22 cellular contexts compared by ENCODE assay signal in genomic region chr5:109709225-109709624, GRCh38. TPM values are rescaled to one million over a fixed set of nuclear protein-coding genes. Genes with fewer than 3 reads are reported as not detected.
A peak's percentile ranks its signal among the peaks of the same experiment; 100 is the strongest.
DNase-seq lines count a peak whose midpoint lies in the region; ATAC-seq and TF ChIP-seq lines count a peak whose summit lies in the region.
"Had no signal": no experiment of that assay in that cellular context is flagged by ENCODE, and none has a peak within 500 bp of the region (broad histone marks: within the 10 kb centered on the region; RNA-seq: fewer than 3 reads in every experiment).

No MANE protein-coding gene starts in this region.

- dilution Hi-C loops in IMR-90 (cut with HindIII; ENCODE audit: low sequenced_read_pairs, unreplicated experiment) = no loop called here

- H2AK9ac ChIP-seq in IMR-90 (replicated peaks; ENCODE audit: low read depth, low read length, poor library complexity) = no peak overlapping the region

- peaks cover 30 to 60% of the 10 kb centered on the region in 2 donors for H3K4me1 Mint-ChIP-seq in stimulated activated naive B cell treated with anti-CD40 and anti-IgM and Interleukin-4, amounts not matched to agents 10 μg/mL and 1 μg/mL and 100 μg/mL, for 72 hours
- peaks cover 17% of the 10 kb centered on the region for H3K4me1 Mint-ChIP-seq in activated T-helper 2 cell treated with anti-CD3 and anti-CD28 coated beads, Interferon-gamma antibody, Interleukin-2, Interleukin-4, amounts not matched to agents 10 μg/mL and 5 μg/mL and 100 μg/mL, durations not matched to agents 14 hours and 24 hours and 36 hours (ENCODE audit: low read depth)

- H4K8ac ChIP-seq in IMR-90 (ENCODE audit: low read depth in 2 of 2, low read length in 2 of 2) = no peak overlapping the region

- H4K91ac ChIP-seq in IMR-90 (ENCODE audit: insufficient read depth, low read depth, low read length) = no peak overlapping the region

- no peak overlapping the region for H2BK20ac ChIP-seq in IMR-90 (ENCODE audit: low read depth, low read length)

- H3K9ac ChIP-seq in IMR-90 (ENCODE audit: low read depth, low read length) = no peak overlapping the region
- H3K9ac ChIP-seq in duodenal mucosa (ENCODE audit: low read depth in 1 of 2, low read length in 2 of 2) = peak overlapping the region in 1 of 2 donors; percentile 9
- H3K9ac ChIP-seq: GM23248 had no signal

- H3K79me1 ChIP-seq in IMR-90 (ENCODE audit: low read depth in 1 of 2, low read length in 2 of 2) = peaks cover 25 to 64% of the 10 kb centered on the region in 2 experiments

- H3K4me3 ChIP-seq in IMR-90 (ENCODE audit: insufficient read depth, low read depth, low read length) = no peak overlapping the region
- peak overlapping the region; percentile 40 to 41 for H3K4me3 ChIP-seq in duodenal mucosa (ENCODE audit: low read depth in 1 of 2, low read length in 2 of 2)
- no peak overlapping the region for H3K4me3 ChIP-seq in right lobe of liver
- H3K4me3 ChIP-seq: GM12878, GM23248, SJCRH30 had no signal

- H3K4me1 ChIP-seq in IMR-90 (ENCODE audit: control insufficient read depth, insufficient read depth, low read length) (no peaks in the 10 kb centered on the region), duodenal mucosa (ENCODE audit: control insufficient read depth in 1 of 2, insufficient read depth in 2 of 2, low read length in 2 of 2) (peaks cover 42 to 55% of the 10 kb centered on the region in 2 donors), right lobe of liver (peaks cover 0 to 46% (median 15%) of the 10 kb centered on the region in 4 donors)

- no peak for TF ChIP-seq RAD21 in IMR-90 (IDR thresholded peaks at IDR 0.05; ENCODE audit: low read length)

- TF ChIP-seq CTCF in IMR-90 (conservative IDR thresholded peaks at IDR 0.05; ENCODE audit: low read depth, low read length) = no peak
- no peak for TF ChIP-seq CTCF in right lobe of liver (IDR thresholded peaks at IDR 0.05)

- no peak overlapping the region for H4K5ac ChIP-seq in IMR-90 (ENCODE audit: low read depth, low read length)

- WGBS in IMR-90 (ENCODE audit: extremely low coverage in 2 of 2, insufficient read length in 1 of 2), 2 experiments = 73% methylated on average over 2 of the region's 5 CpGs; no CpG with 5 or more reads in 1 of the 2 experiments
- WGBS in right lobe of liver (ENCODE audit: insufficient coverage, low coverage, low lambda C conversion rate, missing lambda C conversion rate) = 38% methylated on average over 5 of the region's 5 CpGs

- no peak overlapping the region for H2AK5ac ChIP-seq in IMR-90 (ENCODE audit: low read depth, low read length)

- H3K9me3 Mint-ChIP-seq in stimulated activated naive B cell treated with anti-CD40 and anti-IgM and Interleukin-4, amounts not matched to agents 10 μg/mL and 1 μg/mL and 100 μg/mL, for 72 hours = no peaks in the 10 kb centered on the region
- H3K9me3 Mint-ChIP-seq in activated T-helper 2 cell treated with anti-CD3 and anti-CD28 coated beads, Interferon-gamma antibody, Interleukin-2, Interleukin-4, amounts not matched to agents 10 μg/mL and 5 μg/mL and 100 μg/mL, durations not matched to agents 14 hours and 24 hours and 36 hours = no peaks in the 10 kb centered on the region

- no peak overlapping the region for H3K23ac ChIP-seq in IMR-90 (ENCODE audit: low read depth, low read length)

- POLR2A ChIA-PET in IMR-90 (lab: Charles Lee; ENCODE audit: unreplicated experiment) = no interaction called here

- BruUV-seq in IMR-90 (replicated peaks; lab: Mats Ljungman, UMichigan) = no TSS peak

- no peak overlapping the region for H2BK15ac ChIP-seq in IMR-90 (ENCODE audit: low read depth, low read length)

- H3K4ac ChIP-seq in IMR-90 (ENCODE audit: low read depth, low read length) = no peak overlapping the region

- no peak overlapping the region for H3K4me3 Mint-ChIP-seq in stimulated activated naive B cell treated with anti-CD40 and anti-IgM and Interleukin-4, amounts not matched to agents 10 μg/mL and 1 μg/mL and 100 μg/mL, for 72 hours
- no peak overlapping the region for H3K4me3 Mint-ChIP-seq in activated T-helper 2 cell treated with anti-CD3 and anti-CD28 coated beads, Interferon-gamma antibody, Interleukin-2, Interleukin-4, amounts not matched to agents 10 μg/mL and 5 μg/mL and 100 μg/mL, durations not matched to agents 14 hours and 24 hours and 36 hours (ENCODE audit: low read depth)

- H2BK5ac ChIP-seq in IMR-90 (ENCODE audit: low read depth, low read length, poor library complexity, severe bottlenecking) = no peak overlapping the region

- no peaks in the 10 kb centered on the region for H3K9me3 ChIP-seq in IMR-90 (ENCODE audit: control insufficient read depth, insufficient read depth, low read length)
- no peaks in the 10 kb centered on the region for H3K9me3 ChIP-seq in duodenal mucosa (ENCODE audit: control insufficient read depth in 1 of 2, low read length in 2 of 2)
- H3K9me3 ChIP-seq in right lobe of liver = no peaks in the 10 kb centered on the region
- H3K9me3 ChIP-seq: SJCRH30 had no signal

- no peak overlapping the region for H2BK120ac ChIP-seq in IMR-90 (ENCODE audit: low read depth, low read length)

- H3K27me3 ChIP-seq in IMR-90 (ENCODE audit: control insufficient read depth, insufficient read depth, low read length) = no peaks in the 10 kb centered on the region
- no peaks in the 10 kb centered on the region for H3K27me3 ChIP-seq in duodenal mucosa (ENCODE audit: control insufficient read depth in 1 of 2, insufficient read depth in 2 of 2, low read length in 2 of 2)
- H3K27me3 ChIP-seq in right lobe of liver = no peaks in the 10 kb centered on the region
- H3K27me3 ChIP-seq: SJCRH30 had no signal

- H3K27ac Mint-ChIP-seq in stimulated activated naive B cell treated with anti-CD40 and anti-IgM and Interleukin-4, amounts not matched to agents 10 μg/mL and 1 μg/mL and 100 μg/mL, for 72 hours = no peak overlapping the region
- no peak overlapping the region for H3K27ac Mint-ChIP-seq in activated T-helper 2 cell treated with anti-CD3 and anti-CD28 coated beads, Interferon-gamma antibody, Interleukin-2, Interleukin-4, amounts not matched to agents 10 μg/mL and 5 μg/mL and 100 μg/mL, durations not matched to agents 14 hours and 24 hours and 36 hours

- no peak overlapping the region for H3K4me2 ChIP-seq in IMR-90 (ENCODE audit: low read depth, low read length)

- H4K20me1 ChIP-seq in IMR-90 (ENCODE audit: insufficient read depth, low read length) = peaks cover 20% of the 10 kb centered on the region

- CTCF ChIA-PET in IMR-90 (lab: Yijun Ruan, JAX) = no interaction called here

- no peak for TF ChIP-seq POLR2A in IMR-90 (IDR thresholded peaks at IDR 0.05; ENCODE audit: low read depth, low read length)
- no peak for TF ChIP-seq POLR2A in right lobe of liver (IDR thresholded peaks at IDR 0.05)

- peaks cover 14 to 22% of the 10 kb centered on the region in 2 donors for H3K36me3 Mint-ChIP-seq in stimulated activated naive B cell treated with anti-CD40 and anti-IgM and Interleukin-4, amounts not matched to agents 10 μg/mL and 1 μg/mL and 100 μg/mL, for 72 hours
- peaks cover 7% of the 10 kb centered on the region for H3K36me3 Mint-ChIP-seq in activated T-helper 2 cell treated with anti-CD3 and anti-CD28 coated beads, Interferon-gamma antibody, Interleukin-2, Interleukin-4, amounts not matched to agents 10 μg/mL and 5 μg/mL and 100 μg/mL, durations not matched to agents 14 hours and 24 hours and 36 hours (ENCODE audit: low read depth)

- no peak overlapping the region for H3K14ac ChIP-seq in IMR-90 (replicated peaks; ENCODE audit: low read depth, low read length)

- in situ Hi-C loops in IMR-90 (cut with MboI; ENCODE audit: low sequenced_read_pairs) = no loop called here

- H2AFZ ChIP-seq in IMR-90 (replicated peaks; ENCODE audit: low read length, poor library complexity) = no peak overlapping the region
- H2AFZ ChIP-seq: GM23248 had no signal

- peaks cover 3% of the 10 kb centered on the region; the same call in 1 of the 2 replicates for H3K9me1 ChIP-seq in IMR-90 (ENCODE audit: insufficient read depth, low read length)

- H3K27me3 Mint-ChIP-seq in stimulated activated naive B cell treated with anti-CD40 and anti-IgM and Interleukin-4, amounts not matched to agents 10 μg/mL and 1 μg/mL and 100 μg/mL, for 72 hours = no peaks in the 10 kb centered on the region
- no peaks in the 10 kb centered on the region for H3K27me3 Mint-ChIP-seq in activated T-helper 2 cell treated with anti-CD3 and anti-CD28 coated beads, Interferon-gamma antibody, Interleukin-2, Interleukin-4, amounts not matched to agents 10 μg/mL and 5 μg/mL and 100 μg/mL, durations not matched to agents 14 hours and 24 hours and 36 hours (ENCODE audit: low read depth)
- H3K27me3 Mint-ChIP-seq: CD4-positive, CD25-positive, alpha-beta regulatory T cell had no signal

- H3K56ac ChIP-seq in IMR-90 (ENCODE audit: extremely low read depth, insufficient read depth, low read length) = no peak overlapping the region

- ATAC-seq in IMR-90 (ENCODE audit: low read depth) = no peak
- peak; percentile 82 to 93 (median 84) for ATAC-seq in right lobe of liver
- no peak for ATAC-seq in stimulated activated naive B cell treated with anti-CD40 and anti-IgM and Interleukin-4, amounts not matched to agents 10 μg/mL and 1 μg/mL and 100 μg/mL, for 72 hours (replicated peaks)
- no peak for ATAC-seq in HG03571 (IDR thresholded peaks at IDR 0.05; ENCODE audit: unreplicated experiment)
- ATAC-seq: GM12878 had no signal

- H3K36me3 ChIP-seq in IMR-90 (ENCODE audit: control insufficient read depth, insufficient read depth, low read length) (no peaks in the 10 kb centered on the region), duodenal mucosa (ENCODE audit: control insufficient read depth in 1 of 2, insufficient read depth in 2 of 2, low read length in 2 of 2) (no peaks in the 10 kb centered on the region), right lobe of liver (no peaks in the 10 kb centered on the region)

- no peak for DNase-seq in IMR-90
- peak; percentile 25 to 61 (median 48) for DNase-seq in right lobe of liver
- DNase-seq in stimulated activated naive B cell treated with anti-CD40 and anti-IgM and Interleukin-4, amounts not matched to agents 10 μg/mL and 1 μg/mL and 100 μg/mL, for 72 hours = no peak
- no peak for DNase-seq in activated T-helper 2 cell treated with anti-CD3 and anti-CD28 coated beads, Interferon-gamma antibody, Interleukin-2, Interleukin-4, amounts not matched to agents 10 μg/mL and 5 μg/mL and 100 μg/mL, durations not matched to agents 14 hours and 24 hours and 36 hours (ENCODE audit: low spot score)
- DNase-seq in NCI-H1105 treated with DMSO at 0.1 percent for 48 hours (lab: John Stamatoyannopoulos, UW) = no peak
- DNase-seq: CD4-positive, CD25-positive, alpha-beta regulatory T cell; COR-L47; DMS 273 treated with DMSO at 0.1 percent for 48 hours; DND-41; GM23248; HCEC 1CT; NCI-H1694 treated with DMSO at 0.1 percent for 48 hours; NCI-H2081 treated with DMSO at 0.1 percent for 48 hours; NCI-H2171 treated with DMSO at 0.1 percent for 48 hours; NCI-H524 treated with DMSO at 0.1 percent for 48 hours; NCI-H82; OCI-M1; SJCRH30 had no signal

- H3K18ac ChIP-seq in IMR-90 (ENCODE audit: low read depth, low read length) = no peak overlapping the region

- H3K27ac ChIP-seq in IMR-90 (ENCODE audit: insufficient read depth, low read length) (no peak overlapping the region), duodenal mucosa (ENCODE audit: low read depth, low read length) (no peak overlapping the region), right lobe of liver (peak overlapping the region; percentile 8 to 57 (median 46))
- H3K27ac ChIP-seq: GM23248, HL-60, SJCRH30 had no signal

- intact Hi-C loops in IMR-90 (cut with micrococcal nuclease) = no loop called here
- intact Hi-C loops in right lobe of liver (cut with DNase I) = no loop called here
- intact Hi-C loops in activated T-helper 2 cell treated with anti-CD3 and anti-CD28 coated beads, Interferon-gamma antibody, Interleukin-2, Interleukin-4, amounts not matched to agents 10 μg/mL and 5 μg/mL and 100 μg/mL, durations not matched to agents 14 hours and 24 hours and 36 hours (cut with micrococcal nuclease) = no loop called here

RNA-seq across cellular contexts. Expression of gene MAN2A1, which starts 19.5 kb away (rescaled TPM):
- total RNA-seq in IMR-90 (2012; rRNA removed) = 29.6 and 46.4 TPM in 2 replicates
- 14.1 and 16.4 TPM in 2 replicates for polyA plus RNA-seq in IMR-90 (2012; rRNA removed)
- 3.6 and 6.5 TPM in 2 replicates for polyA plus RNA-seq in IMR-90 (2012; cell fraction: cytosol; rRNA removed)
- 2.6 and 17.5 TPM in 2 replicates for polyA plus RNA-seq in IMR-90 (2012; cell fraction: nucleus; rRNA removed; ENCODE audit: low replicate concordance)
- 10 to 100 TPM; 48.1 to 68.8 (median 61.9) TPM for total RNA-seq in right lobe of liver
- total RNA-seq in activated T-helper 2 cell treated with anti-CD3 and anti-CD28 coated beads, Interferon-gamma antibody, Interleukin-2, Interleukin-4, amounts not matched to agents 10 μg/mL and 5 μg/mL and 100 μg/mL, durations not matched to agents 14 hours and 24 hours and 36 hours = 33.1 and 33.3 TPM in 2 replicates

Comparison
In these comparisons a context has a peak if more than half of its experiments do, and no peak if none do; other contexts are left out.
1. ATAC-seq: peak in right lobe of liver (4 of 4); none in IMR-90 (single experiment), stimulated activated naive B cell treated with anti-CD40 and anti-IgM and Interleukin-4, amounts not matched to agents 10 μg/mL and 1 μg/mL and 100 μg/mL, for 72 hours (0 of 2) and HG03571 (single experiment).
2. DNase-seq: peak in right lobe of liver (3 of 3); none in IMR-90 (single experiment), stimulated activated naive B cell treated with anti-CD40 and anti-IgM and Interleukin-4, amounts not matched to agents 10 μg/mL and 1 μg/mL and 100 μg/mL, for 72 hours (single experiment), activated T-helper 2 cell treated with anti-CD3 and anti-CD28 coated beads, Interferon-gamma antibody, Interleukin-2, Interleukin-4, amounts not matched to agents 10 μg/mL and 5 μg/mL and 100 μg/mL, durations not matched to agents 14 hours and 24 hours and 36 hours (single experiment) and NCI-H1105 treated with DMSO at 0.1 percent for 48 hours (single experiment).
3. H3K27ac ChIP-seq: peak in right lobe of liver (3 of 3); none in IMR-90 (single experiment) and duodenal mucosa (single experiment).
4. H3K4me3 ChIP-seq: peak in duodenal mucosa (2 of 2); none in IMR-90 (single experiment) and right lobe of liver (0 of 3).